ENCODE assay signal across 1 cellular context in the genomic region with DNA sequence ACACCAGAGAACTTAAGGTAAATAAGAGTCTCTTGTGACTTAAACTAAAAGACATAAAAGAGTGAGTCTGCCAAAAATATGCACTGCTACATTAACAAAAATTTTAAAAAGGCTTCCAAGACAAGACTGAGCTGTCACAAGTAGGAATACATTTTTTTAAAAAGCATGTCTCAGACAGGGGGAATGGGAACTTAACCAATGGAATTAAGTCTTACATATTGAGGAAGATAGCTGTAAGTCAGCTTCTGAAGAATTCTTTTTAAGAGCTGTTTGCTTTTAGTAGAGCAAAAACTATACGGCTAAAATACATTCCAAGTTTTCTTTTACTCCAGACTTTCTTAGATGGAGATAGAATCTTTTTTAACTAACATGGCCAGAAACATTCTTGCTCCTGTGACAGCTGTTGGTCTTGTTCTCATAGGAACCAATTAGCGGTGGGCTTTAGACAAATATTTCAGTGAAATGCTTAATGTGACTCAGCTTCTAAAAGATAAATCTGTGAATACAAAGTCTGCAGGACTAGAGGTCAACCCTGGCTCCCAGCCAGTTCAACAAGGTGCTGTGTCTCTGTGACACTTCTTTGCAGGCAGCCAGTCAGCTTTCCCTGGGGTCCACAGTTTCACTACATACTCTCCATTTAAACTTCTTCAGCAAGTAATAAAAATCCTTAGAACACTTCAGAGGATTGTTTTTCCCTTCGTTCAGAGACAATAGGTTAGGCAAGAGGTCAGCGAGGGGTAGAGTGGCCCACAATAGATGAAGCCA.
TF ChIP-seq lines count a peak whose summit lies in the region.

No MANE protein-coding gene starts in this region.

TF ChIP-seq in HepG2, 621 proteins besides CTCF, POLR2A, EP300 and RAD21 (continued from another document):
- TF ChIP-seq, protein P1, sequence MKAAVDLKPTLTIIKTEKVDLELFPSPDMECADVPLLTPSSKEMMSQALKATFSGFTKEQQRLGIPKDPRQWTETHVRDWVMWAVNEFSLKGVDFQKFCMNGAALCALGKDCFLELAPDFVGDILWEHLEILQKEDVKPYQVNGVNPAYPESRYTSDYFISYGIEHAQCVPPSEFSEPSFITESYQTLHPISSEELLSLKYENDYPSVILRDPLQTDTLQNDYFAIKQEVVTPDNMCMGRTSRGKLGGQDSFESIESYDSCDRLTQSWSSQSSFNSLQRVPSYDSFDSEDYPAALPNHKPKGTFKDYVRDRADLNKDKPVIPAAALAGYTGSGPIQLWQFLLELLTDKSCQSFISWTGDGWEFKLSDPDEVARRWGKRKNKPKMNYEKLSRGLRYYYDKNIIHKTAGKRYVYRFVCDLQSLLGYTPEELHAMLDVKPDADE (CRISPR knock-in tag; IDR thresholded peaks at IDR 0.05) = no peak
- TF ChIP-seq, protein P2, sequence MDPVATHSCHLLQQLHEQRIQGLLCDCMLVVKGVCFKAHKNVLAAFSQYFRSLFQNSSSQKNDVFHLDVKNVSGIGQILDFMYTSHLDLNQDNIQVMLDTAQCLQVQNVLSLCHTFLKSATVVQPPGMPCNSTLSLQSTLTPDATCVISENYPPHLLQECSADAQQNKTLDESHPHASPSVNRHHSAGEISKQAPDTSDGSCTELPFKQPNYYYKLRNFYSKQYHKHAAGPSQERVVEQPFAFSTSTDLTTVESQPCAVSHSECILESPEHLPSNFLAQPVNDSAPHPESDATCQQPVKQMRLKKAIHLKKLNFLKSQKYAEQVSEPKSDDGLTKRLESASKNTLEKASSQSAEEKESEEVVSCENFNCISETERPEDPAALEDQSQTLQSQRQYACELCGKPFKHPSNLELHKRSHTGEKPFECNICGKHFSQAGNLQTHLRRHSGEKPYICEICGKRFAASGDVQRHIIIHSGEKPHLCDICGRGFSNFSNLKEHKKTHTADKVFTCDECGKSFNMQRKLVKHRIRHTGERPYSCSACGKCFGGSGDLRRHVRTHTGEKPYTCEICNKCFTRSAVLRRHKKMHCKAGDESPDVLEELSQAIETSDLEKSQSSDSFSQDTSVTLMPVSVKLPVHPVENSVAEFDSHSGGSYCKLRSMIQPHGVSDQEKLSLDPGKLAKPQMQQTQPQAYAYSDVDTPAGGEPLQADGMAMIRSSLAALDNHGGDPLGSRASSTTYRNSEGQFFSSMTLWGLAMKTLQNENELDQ (CRISPR knock-in tag; IDR thresholded peaks at IDR 0.05; ENCODE audit: borderline replicate concordance) = no peak
- no peak for TF ChIP-seq PHB2 (IDR thresholded peaks at IDR 0.05; ENCODE audit: partially characterized antibody)
- no peak for TF ChIP-seq ZNF484 (CRISPR knock-in tag; IDR thresholded peaks at IDR 0.05; ENCODE audit: borderline replicate concordance, low read depth)
TF ChIP-seq in HepG2: peak in this region for 0.
